ENCODE assay signal across 30 cellular contexts in the genomic region with DNA sequence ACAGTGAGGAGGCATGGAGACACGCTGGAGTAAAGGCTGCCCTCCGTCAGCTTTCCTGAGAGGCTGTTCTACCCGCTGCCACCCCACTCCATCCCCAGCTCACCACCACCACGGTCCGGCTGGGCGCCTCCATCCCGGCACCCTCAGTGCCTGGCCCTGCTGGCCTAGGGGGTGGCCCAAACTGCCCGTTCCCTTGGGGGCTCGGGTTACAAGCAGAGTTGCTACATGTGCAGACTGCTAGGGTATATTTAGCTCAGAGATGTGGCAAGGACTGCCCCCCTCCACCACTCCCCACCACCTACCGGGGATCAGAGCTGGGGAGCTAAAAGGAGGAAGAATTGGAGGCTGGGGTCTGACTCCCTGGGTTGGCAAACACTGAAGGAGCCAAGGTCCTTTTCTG. TPM values are rescaled to one million over a fixed set of nuclear protein-coding genes. Genes with fewer than 3 reads are reported as not detected.
A peak's percentile ranks its signal among the peaks of the same experiment; 100 is the strongest.
DNase-seq lines count a peak whose midpoint lies in the region; ATAC-seq and TF ChIP-seq lines count a peak whose summit lies in the region.
"Had no signal": no experiment of that assay in that cellular context is flagged by ENCODE, and none has a peak within 500 bp of the region (broad histone marks: within the 10 kb centered on the region; RNA-seq: fewer than 3 reads in every experiment).

No MANE protein-coding gene starts in this region.

- H3K4me3 ChIP-seq in skeletal muscle tissue (ENCODE audit: low read length in 3 of 3) (peak overlapping the region; percentile 75 to 99 (median 94)), foreskin fibroblast (ENCODE audit: low read depth in 1 of 2, low read length in 2 of 2) (no peak overlapping the region)
- H3K4me3 ChIP-seq: body of pancreas, HAP-1 had no signal

- peaks cover 53 to 65% (median 57%) of the 10 kb centered on the region in 3 donors for H3K4me1 ChIP-seq in skeletal muscle tissue (ENCODE audit: control insufficient read depth in 3 of 3, insufficient read depth in 3 of 3, low read length in 3 of 3)

- peak overlapping the region; percentile 99 for H3K27ac ChIP-seq in skeletal muscle tissue (ENCODE audit: low read depth, low read length)
- H3K27ac ChIP-seq: body of pancreas had no signal

- H3K27ac Mint-ChIP-seq in WTC11 (no peak overlapping the region), glutamatergic neuron (ENCODE audit: unreplicated experiment) (no peak overlapping the region)
- H3K27ac Mint-ChIP-seq: activated naive CD8-positive, alpha-beta T cell treated with anti-CD3 and anti-CD28 coated beads, Interleukin-2, amount 50 U/mL, for 24 hours had no signal

- peaks cover 2 to 19% (median 10%) of the 10 kb centered on the region in 3 donors for H3K36me3 ChIP-seq in skeletal muscle tissue (ENCODE audit: control insufficient read depth in 3 of 3, insufficient read depth in 3 of 3, low read length in 3 of 3)

- CTCF ChIA-PET in WTC11 (lab: Charles Lee), result interaction anchor here (1.8 to 5.3 kb wide), 3 partner anchors 19 to 43 kb away, joined by 5 to 47 read pairs (median 29); partner anchors contain the start of gene ARL5C

- no peak overlapping the region for H3K4me3 Mint-ChIP-seq in WTC11
- peak overlapping the region; percentile 60 for H3K4me3 Mint-ChIP-seq in glutamatergic neuron (ENCODE audit: unreplicated experiment)
- H3K4me3 Mint-ChIP-seq: activated naive CD8-positive, alpha-beta T cell treated with anti-CD3 and anti-CD28 coated beads, Interleukin-2, amount 50 U/mL, for 24 hours; activated T-cell treated with anti-CD3 and anti-CD28 coated beads, Interleukin-2, amount 50 U/mL, for 4 hours; CD14-positive monocyte had no signal

- H3K27me3 Mint-ChIP-seq in WTC11 (ENCODE audit: low read depth) (no peaks in the 10 kb centered on the region), glutamatergic neuron (ENCODE audit: unreplicated experiment) (peaks cover 3% of the 10 kb centered on the region)
- H3K27me3 Mint-ChIP-seq: activated naive CD8-positive, alpha-beta T cell treated with anti-CD3 and anti-CD28 coated beads, Interleukin-2, amount 50 U/mL, for 24 hours had no signal

- ATAC-seq in WTC11 (no peak), omental fat pad (ENCODE audit: low FRiP score) (no peak), HG03439 (IDR thresholded peaks at IDR 0.05; ENCODE audit: unreplicated experiment) (no peak)
- ATAC-seq: activated naive CD8-positive, alpha-beta T cell treated with anti-CD3 and anti-CD28 coated beads, Interleukin-2, amount 50 U/mL, for 24 hours; activated T-cell treated with anti-CD3 and anti-CD28 coated beads, Interleukin-2, amount 50 U/mL, for 4 hours; body of pancreas had no signal

- no peaks in the 10 kb centered on the region for H3K9me3 ChIP-seq in skeletal muscle tissue (ENCODE audit: control insufficient read depth in 3 of 3, low read length in 3 of 3)
- H3K9me3 ChIP-seq: body of pancreas, HAP-1 had no signal

- H3K9ac ChIP-seq in skeletal muscle tissue (ENCODE audit: low read depth in 1 of 3, low read length in 3 of 3), result peak overlapping the region; percentile 65 to 98 (median 73)

- POLR2A ChIA-PET in WTC11 (lab: Charles Lee), result no interaction called here

- TF ChIP-seq CTCF in WTC11 (IDR thresholded peaks at IDR 0.05) (no peak), glutamatergic neuron (IDR thresholded peaks at IDR 0.05; ENCODE audit: partially characterized antibody, unreplicated experiment) (no peak), omental fat pad (IDR thresholded peaks at IDR 0.05) (no peak), foreskin fibroblast (IDR thresholded peaks at IDR 0.05; ENCODE audit: low read depth, low read length) (no peak)

- H3K9me3 Mint-ChIP-seq in WTC11, result no peaks in the 10 kb centered on the region
- peaks cover 3% of the 10 kb centered on the region for H3K9me3 Mint-ChIP-seq in glutamatergic neuron (ENCODE audit: unreplicated experiment)
- H3K9me3 Mint-ChIP-seq: activated naive CD8-positive, alpha-beta T cell treated with anti-CD3 and anti-CD28 coated beads, Interleukin-2, amount 50 U/mL, for 24 hours; activated T-cell treated with anti-CD3 and anti-CD28 coated beads, Interleukin-2, amount 50 U/mL, for 4 hours; CD14-positive monocyte had no signal

- DNase-seq in MV-4-11 (lab: John Stamatoyannopoulos, UW) (peak; percentile 21), WTC11 (ENCODE audit: low spot score) (no peak), glutamatergic neuron (no peak), omental fat pad (ENCODE audit: low spot score) (no peak), foreskin fibroblast (no peak)
- DNase-seq: activated CD4-positive, alpha-beta T cell treated with anti-CD3 and anti-CD28 coated beads, Interleukin-2, amount 50 U/mL, for 1 hour; activated gamma-delta T cell treated with Interleukin-2 at 50 U/mL for 16 hours; activated naive CD8-positive, alpha-beta T cell treated with anti-CD3 and anti-CD28 coated beads, Interleukin-2, amount 50 U/mL, for 24 hours; activated T-cell treated with anti-CD3 and anti-CD28 coated beads, Interleukin-2, amount 50 U/mL, for 4 hours; body of pancreas; Calu3; DND-41; effector CD8-positive, alpha-beta T cell; KBM-7; NCI-H146; NCI-H2107; NCI-H446; NCI-H82; nucleus accumbens; stimulated activated CD4-positive, alpha-beta T cell treated with anti-CD3 and anti-CD28 coated beads, Interleukin-2, amount 100 ng/mL, for 24 hours; trophoblast cell had no signal

- H3K27me3 ChIP-seq in skeletal muscle tissue (ENCODE audit: control insufficient read depth in 3 of 3, insufficient read depth in 3 of 3, low read length in 3 of 3), result no peaks in the 10 kb centered on the region
- H3K27me3 ChIP-seq: body of pancreas had no signal

- H3K36me3 Mint-ChIP-seq in WTC11 (peaks cover 20% of the 10 kb centered on the region), glutamatergic neuron (ENCODE audit: unreplicated experiment) (peaks cover 5% of the 10 kb centered on the region)

- H3K4me1 Mint-ChIP-seq in WTC11 (peaks cover 28% of the 10 kb centered on the region), glutamatergic neuron (ENCODE audit: low read depth, unreplicated experiment) (peaks cover 31% of the 10 kb centered on the region)

TF ChIP-seq in WTC11, 78 proteins besides CTCF, POLR2A, EP300 and RAD21 (continues in another document):
- TF ChIP-seq NR2C2 (CRISPR knock-in tag; IDR thresholded peaks at IDR 0.05), result 0 out of 2 replicates have a peak, but pooled peaks have one; percentile 29
- no peak for TF ChIP-seq RORB (CRISPR knock-in tag; IDR thresholded peaks at IDR 0.05)
- no peak for TF ChIP-seq ERG (CRISPR knock-in tag; IDR thresholded peaks at IDR 0.05)
- TF ChIP-seq ZNF396 (CRISPR knock-in tag; IDR thresholded peaks at IDR 0.05; ENCODE audit: borderline replicate concordance), result no peak
- TF ChIP-seq, protein P1, sequence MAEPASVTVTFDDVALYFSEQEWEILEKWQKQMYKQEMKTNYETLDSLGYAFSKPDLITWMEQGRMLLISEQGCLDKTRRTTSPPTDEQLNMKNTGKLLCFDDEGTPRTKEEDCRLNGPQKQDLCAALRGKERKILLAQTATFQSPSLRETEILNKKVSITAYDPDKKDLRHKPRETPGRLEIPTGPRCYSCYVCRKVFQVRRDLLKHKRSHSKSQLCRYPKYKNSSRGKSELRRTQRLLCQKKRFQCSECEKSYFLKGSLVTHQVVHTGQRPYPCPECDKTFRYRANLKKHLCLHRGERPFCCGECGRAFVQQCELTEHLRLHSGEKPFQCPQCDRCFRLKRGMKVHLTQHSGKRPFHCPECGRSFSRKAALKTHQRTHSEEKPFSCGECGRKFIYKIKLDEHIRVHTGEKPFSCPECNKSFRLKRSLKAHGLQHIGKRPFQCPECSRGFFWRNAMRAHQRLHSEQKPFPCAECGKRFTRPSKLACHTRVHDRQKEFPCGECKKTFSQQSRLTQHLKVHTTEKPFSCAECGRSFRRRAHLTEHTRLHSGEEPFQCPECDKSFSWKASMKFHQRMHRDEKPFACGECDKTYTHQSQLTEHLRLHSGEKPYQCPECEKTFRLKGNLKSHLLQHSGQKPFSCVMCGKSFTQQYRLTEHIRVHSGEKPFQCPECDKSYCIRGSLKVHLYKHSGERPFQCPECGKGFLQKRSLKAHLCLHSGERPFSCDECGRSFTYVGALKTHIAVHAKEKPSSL (CRISPR knock-in tag; conservative IDR thresholded peaks at IDR 0.05), result no peak
- TF ChIP-seq MAX (CRISPR knock-in tag; IDR thresholded peaks at IDR 0.05), result no peak

RNA-seq across cellular contexts. Expression of gene CACNB1, which starts 4.1 kb away (rescaled TPM):
- 11.2 to 17.0 TPM (median 11.9 TPM) in 3 replicates for total RNA-seq in WTC11 (2021)
- 77.1 TPM for total RNA-seq in glutamatergic neuron (ENCODE audit: unreplicated experiment)
- total RNA-seq in skeletal muscle tissue, result 146 TPM
- total RNA-seq in omental fat pad, result 1 to 10 TPM; 3.2 to 3.7 (median 3.5) TPM

RNA-seq across cellular contexts. Expression of gene RPL19, which starts 6.7 kb away (rescaled TPM):
- 1,970 to 2,019 TPM (median 2,012 TPM) in 3 replicates for total RNA-seq in WTC11 (2021)
- 877 TPM for total RNA-seq in glutamatergic neuron (ENCODE audit: unreplicated experiment)
- 1,766 TPM for total RNA-seq in skeletal muscle tissue
- total RNA-seq in omental fat pad, result 1,000 to 10,000 TPM; 2,414 to 2,833 (median 2,579) TPM

RNA-seq across cellular contexts. Expression of gene ARL5C, which starts 27.4 kb away (rescaled TPM):
- total RNA-seq in WTC11 (2021), result not detected in 3 replicates
- total RNA-seq in glutamatergic neuron (ENCODE audit: unreplicated experiment), result not detected
- total RNA-seq in skeletal muscle tissue, result under 0.01 TPM
- not detected for total RNA-seq in omental fat pad
- total RNA-seq: activated T-cell treated with anti-CD3 and anti-CD28 coated beads, Interleukin-2, amount 50 U/mL, for 4 hours; Calu3; epithelial cell of proximal tubule; fibroblast of villous mesenchyme; HT1080; lung microvascular endothelial cell; renal cortical epithelial cell had no signal

RNA-seq across cellular contexts. Expression of gene STAC2, which starts 32.4 kb away (rescaled TPM):
- total RNA-seq in WTC11 (2021) (3.9 to 4.2 TPM (median 4.0 TPM) in 3 replicates), glutamatergic neuron (ENCODE audit: unreplicated experiment) (1.8 TPM), skeletal muscle tissue (not detected), omental fat pad (under 1 TPM in 2 of 4 donors, not detected in 2; 0.56 to 0.60 TPM)
- total RNA-seq: activated T-cell treated with anti-CD3 and anti-CD28 coated beads, Interleukin-2, amount 50 U/mL, for 4 hours; body of pancreas; Calu3; epithelial cell of proximal tubule; fibroblast of villous mesenchyme; HT1080; lung microvascular endothelial cell had no signal

RNA-seq across cellular contexts. Expression of gene PLXDC1, which starts 41.9 kb away (rescaled TPM):
- total RNA-seq in WTC11 (2021) (4.1 to 5.4 TPM (median 4.1 TPM) in 3 replicates), glutamatergic neuron (ENCODE audit: unreplicated experiment) (not detected), skeletal muscle tissue (0.52 TPM), omental fat pad (10 to 100 TPM in 2 of 4 donors, 1 to 10 TPM in 2; 6.5 to 21.6 (median 9.1) TPM)
- total RNA-seq: epithelial cell of proximal tubule, lung microvascular endothelial cell, renal cortical epithelial cell had no signal

Comparison
In these comparisons a context has a peak if more than half of its experiments do, and no peak if none do; other contexts are left out.
1. H3K4me3 ChIP-seq: peak in skeletal muscle tissue (3 of 3); none in foreskin fibroblast (0 of 2).